Comparison of ENCODE assay signal across 8 cellular contexts in genomic region chr1:223811634-223812101, GRCh38. TPM values are rescaled to one million over a fixed set of nuclear protein-coding genes. Genes with fewer than 3 reads are reported as not detected.
DNase-seq lines count a peak whose midpoint lies in the region; ATAC-seq and TF ChIP-seq lines count a peak whose summit lies in the region.

No MANE protein-coding gene starts in this region.

- no peak overlapping the region for H3K27ac ChIP-seq in Karpas-422 (ENCODE audit: low read length)
- H3K27ac ChIP-seq in thoracic aorta: no peak overlapping the region

- peaks cover 8% of the 10 kb centered on the region for H3K9me3 Mint-ChIP-seq in WTC11
- H3K9me3 Mint-ChIP-seq in activated CD4-positive, alpha-beta memory T cell treated with anti-CD3 and anti-CD28 coated beads, Interleukin-2, amount 10 ng/mL, durations not matched to agents 7 days and 5 days: no peaks in the 10 kb centered on the region

- no peaks in the 10 kb centered on the region for H3K36me3 ChIP-seq in Karpas-422 (ENCODE audit: insufficient read depth, low read length)
- H3K36me3 ChIP-seq in thoracic aorta: peaks cover 24% of the 10 kb centered on the region

- POLR2A ChIA-PET in WTC11 (lab: Charles Lee): interaction anchor here (0.7 kb wide), 2 partner anchors 10 to 42 kb away, joined by 3 to 5 read pairs; no protein-coding TSS in a partner anchor
- POLR2A ChIA-PET in activated CD4-positive, alpha-beta memory T cell treated with anti-CD3 and anti-CD28 coated beads, Interleukin-2, amount 10 ng/mL, durations not matched to agents 7 days and 5 days (lab: Charles Lee): interaction anchor here (2.0 to 3.0 kb wide), 2 partner anchors 21 to 34 kb away, joined by 4 to 19 read pairs; partner anchors contain the start of gene TP53BP2

- H3K4me2 ChIP-seq in Karpas-422 (ENCODE audit: low read depth, low read length, poor library complexity, severe bottlenecking): no peak overlapping the region

- H3K9ac ChIP-seq in Karpas-422 (ENCODE audit: low read length): no peak overlapping the region

- ATAC-seq in WTC11 (peak; percentile 47), left ventricle myocardium superior (peak; percentile 52), thoracic aorta (ENCODE audit: insufficient number of reproducible peaks, low FRiP score, low read depth) (no peak), HG03025 (IDR thresholded peaks at IDR 0.05; ENCODE audit: low FRiP score, unreplicated experiment) (no peak), GM21515 (IDR thresholded peaks at IDR 0.05; ENCODE audit: unreplicated experiment) (no peak)

- H3K9me3 ChIP-seq in Karpas-422 (ENCODE audit: low read length) (no peaks in the 10 kb centered on the region), thoracic aorta (no peaks in the 10 kb centered on the region)

- H3K36me3 Mint-ChIP-seq in WTC11: peaks cover 56% of the 10 kb centered on the region
- peaks cover 36% of the 10 kb centered on the region for H3K36me3 Mint-ChIP-seq in activated CD4-positive, alpha-beta memory T cell treated with anti-CD3 and anti-CD28 coated beads, Interleukin-2, amount 10 ng/mL, durations not matched to agents 7 days and 5 days (ENCODE audit: low read depth)

- intact Hi-C loops in left ventricle myocardium superior (cut with micrococcal nuclease): no loop called here

- H3K27me3 Mint-ChIP-seq in WTC11 (ENCODE audit: low read depth): no peaks in the 10 kb centered on the region
- H3K27me3 Mint-ChIP-seq in activated CD4-positive, alpha-beta memory T cell treated with anti-CD3 and anti-CD28 coated beads, Interleukin-2, amount 10 ng/mL, durations not matched to agents 7 days and 5 days: no peaks in the 10 kb centered on the region

- H3K4me1 ChIP-seq in Karpas-422 (ENCODE audit: low read length): no peaks in the 10 kb centered on the region
- H3K4me1 ChIP-seq in thoracic aorta (ENCODE audit: control insufficient read depth in 1 of 2, low read depth in 2 of 2): peaks cover 7 to 18% of the 10 kb centered on the region in 2 donors

- H3K4me3 ChIP-seq in Karpas-422 (ENCODE audit: low read length): no peak overlapping the region
- no peak overlapping the region for H3K4me3 ChIP-seq in thoracic aorta

- TF ChIP-seq CTCF in WTC11 (IDR thresholded peaks at IDR 0.05) (no peak), thoracic aorta (IDR thresholded peaks at IDR 0.05) (peak; percentile 48)

- no peaks in the 10 kb centered on the region for H4K20me1 ChIP-seq in Karpas-422 (ENCODE audit: insufficient read depth, low read depth, low read length)

- H3K27ac Mint-ChIP-seq in WTC11: no peak overlapping the region
- no peak overlapping the region for H3K27ac Mint-ChIP-seq in activated CD4-positive, alpha-beta memory T cell treated with anti-CD3 and anti-CD28 coated beads, Interleukin-2, amount 10 ng/mL, durations not matched to agents 7 days and 5 days

- DNase-seq in ELR (ENCODE audit: low read depth) (peak; percentile 65), Karpas-422 (peak; percentile 67), WTC11 (ENCODE audit: low spot score) (no peak), left ventricle myocardium superior (no peak), thoracic aorta (ENCODE audit: low spot score) (no peak)
- no peak for DNase-seq in activated CD4-positive, alpha-beta memory T cell treated with anti-CD3 and anti-CD28 coated beads, Interleukin-2, amount 10 ng/mL, durations not matched to agents 7 days and 5 days

- H3K79me2 ChIP-seq in Karpas-422 (ENCODE audit: low read length): no peaks in the 10 kb centered on the region

- H2AFZ ChIP-seq in Karpas-422 (ENCODE audit: low read length): no peak overlapping the region

- CTCF ChIA-PET in WTC11 (lab: Charles Lee): interaction anchor here (0.6 to 2.4 kb wide), 2 partner anchors 13 to 15 kb away, joined by 4 to 5 read pairs; no protein-coding TSS in a partner anchor
- CTCF ChIA-PET in activated CD4-positive, alpha-beta memory T cell treated with anti-CD3 and anti-CD28 coated beads, Interleukin-2, amount 10 ng/mL, durations not matched to agents 7 days and 5 days (lab: Charles Lee): interaction anchor here (0.6 to 2.7 kb wide), 13 partner anchors 9 to 240 kb away, joined by 3 to 12 read pairs (median 4); no protein-coding TSS in a partner anchor

- H3K4me1 Mint-ChIP-seq in WTC11: no peaks in the 10 kb centered on the region
- H3K4me1 Mint-ChIP-seq in activated CD4-positive, alpha-beta memory T cell treated with anti-CD3 and anti-CD28 coated beads, Interleukin-2, amount 10 ng/mL, durations not matched to agents 7 days and 5 days: peaks cover 15% of the 10 kb centered on the region

- H3K4me3 Mint-ChIP-seq in WTC11: no peak overlapping the region
- no peak overlapping the region for H3K4me3 Mint-ChIP-seq in activated CD4-positive, alpha-beta memory T cell treated with anti-CD3 and anti-CD28 coated beads, Interleukin-2, amount 10 ng/mL, durations not matched to agents 7 days and 5 days

- no peaks in the 10 kb centered on the region for H3K9me2 ChIP-seq in Karpas-422 (replicated peaks; ENCODE audit: insufficient read depth, low read length)

- H3K27me3 ChIP-seq in Karpas-422 (ENCODE audit: low read length) (no peaks in the 10 kb centered on the region), thoracic aorta (replicated peaks; ENCODE audit: insufficient read depth) (no peaks in the 10 kb centered on the region)

TF ChIP-seq in WTC11, 78 proteins besides CTCF, POLR2A, EP300 and RAD21:
- no peak for TF ChIP-seq E2F4 (CRISPR knock-in tag; IDR thresholded peaks at IDR 0.05; ENCODE audit: borderline replicate concordance, low read depth)
- TF ChIP-seq RELA (CRISPR knock-in tag; IDR thresholded peaks at IDR 0.05; ENCODE audit: borderline replicate concordance): no peak

RNA-seq across cellular contexts. Expression of gene TP53BP2, which starts 34.1 kb away (rescaled TPM):
- 0.72 and 1.5 TPM in 2 replicates for total RNA-seq in Karpas-422 (2014; rRNA removed; shearing (Covaris generic); ENCODE audit: low replicate concordance)
- 39.3 to 42.7 TPM (median 41.4 TPM) in 3 replicates for total RNA-seq in WTC11 (2021)
- 22.1 TPM for total RNA-seq in left ventricle myocardium superior
- 10 to 100 TPM; 63.1 to 88.9 TPM for total RNA-seq in thoracic aorta
- total RNA-seq in activated CD4-positive, alpha-beta memory T cell treated with anti-CD3 and anti-CD28 coated beads, Interleukin-2, amount 10 ng/mL, durations not matched to agents 7 days and 5 days: 10 to 100 TPM; 34.4 to 36.0 TPM

Comparison
In these comparisons a context has a peak if more than half of its experiments do, and no peak if none do; other contexts are left out.
1. DNase-seq: peak in ELR (single experiment) and Karpas-422 (single experiment); none in WTC11 (single experiment), left ventricle myocardium superior (single experiment), thoracic aorta (single experiment) and activated CD4-positive, alpha-beta memory T cell treated with anti-CD3 and anti-CD28 coated beads, Interleukin-2, amount 10 ng/mL, durations not matched to agents 7 days and 5 days (single experiment).
2. ATAC-seq: peak in WTC11 (single experiment) and left ventricle myocardium superior (single experiment); none in thoracic aorta (single experiment), HG03025 (single experiment) and GM21515 (single experiment).